In genomic region chr5:2865856-2866546, GRCh38 we compare ENCODE assay signal across 17 cellular contexts.
DNase-seq lines count a peak whose midpoint lies in the region; ATAC-seq, FAIRE-seq and TF ChIP-seq lines count a peak whose summit lies in the region.
"Had no signal": no experiment of that assay in that cellular context is flagged by ENCODE, and none has a peak within 500 bp of the region (broad histone marks: within the 10 kb centered on the region; RNA-seq: fewer than 3 reads in every experiment).

No MANE protein-coding gene starts in this region.

- no peaks in the 10 kb centered on the region for H3K79me2 ChIP-seq in HepG2 (ENCODE audit: insufficient read depth, low read length)

- TF ChIP-seq CTCF in HepG2 (CRISPR knock-in tag; IDR thresholded peaks at IDR 0.05) (no peak), right lobe of liver (IDR thresholded peaks at IDR 0.05) (no peak)

- no peak overlapping the region for H2AFZ ChIP-seq in HepG2 (ENCODE audit: low read length)

- no peak for TF ChIP-seq RAD21 in HepG2 (CRISPR knock-in tag; IDR thresholded peaks at IDR 0.05)

- H3K36me3 ChIP-seq in HepG2 (replicated peaks in 1 of 2; ENCODE audit: control insufficient read depth in 1 of 2, insufficient read depth in 2 of 2, low read length in 2 of 2) (no peaks in the 10 kb centered on the region), right lobe of liver (no peaks in the 10 kb centered on the region)

- no peak overlapping the region for H3K9ac ChIP-seq in HepG2 (ENCODE audit: insufficient read depth, low read depth, low read length)

- H3K27me3 Mint-ChIP-seq in activated naive CD4-positive, alpha-beta T cell treated with anti-CD3 and anti-CD28 coated beads, Interleukin-2, amount 10 ng/mL, durations not matched to agents 7 days and 5 days: no peaks in the 10 kb centered on the region
- H3K27me3 Mint-ChIP-seq: B cell; CD4-positive, alpha-beta memory T cell had no signal

- no peak for ATAC-seq in HepG2
- no peak for ATAC-seq in right lobe of liver
- ATAC-seq in HG03108 (IDR thresholded peaks at IDR 0.05; ENCODE audit: unreplicated experiment): no peak

- TF ChIP-seq EP300 in HepG2 (IDR thresholded peaks at IDR 0.05; ENCODE audit: low read depth in 2 of 2, low read length in 2 of 2): no peak
- no peak for TF ChIP-seq EP300 in HepG2 (CRISPR knock-in tag; IDR thresholded peaks at IDR 0.05; ENCODE audit: borderline replicate concordance)

- in situ Hi-C loops in HepG2 (cut with HindIII; ENCODE audit: extremely low pct_ligation_motif_present, low pct_unique_long_range_greater_than_20kb): no loop called here

- no peak for FAIRE-seq in HepG2 (lab: Jason Lieb, UNC)
- FAIRE-seq in GM12892 (lab: Jason Lieb, UNC): no peak
- FAIRE-seq: D721Med had no signal

- H3K4me1 ChIP-seq in HepG2 (ENCODE audit: insufficient read depth, low read length) (no peaks in the 10 kb centered on the region), right lobe of liver (no peaks in the 10 kb centered on the region)

- BruUV-seq in HepG2 (replicated peaks; lab: Mats Ljungman, UMichigan): no TSS peak

- H3K27me3 ChIP-seq in HepG2 (ENCODE audit: control insufficient read depth in 1 of 2, insufficient read depth in 2 of 2, low read length in 2 of 2): peaks cover 0 to 9% of the 10 kb centered on the region in 2 experiments; a peak in 2 of 5 replicates
- H3K27me3 ChIP-seq in right lobe of liver: no peaks in the 10 kb centered on the region

- WGBS in HepG2 (ENCODE audit: low lambda C conversion rate): 27% methylated on average over 11 of the region's 25 CpGs
- 44% methylated on average over 10 of the region's 25 CpGs for WGBS in right lobe of liver (ENCODE audit: insufficient coverage, low coverage, low lambda C conversion rate, missing lambda C conversion rate)

- no peak for TF ChIP-seq POLR2A in HepG2 (IDR thresholded peaks at IDR 0.05; ENCODE audit: insufficient read depth in 1 of 2, low read depth in 2 of 2, low read length in 2 of 2)
- no peak for TF ChIP-seq POLR2A in right lobe of liver (IDR thresholded peaks at IDR 0.05)
- no peak for TF ChIP-seq POLR2A in GM12892 (IDR thresholded peaks at IDR 0.05; ENCODE audit: low read depth, low read length)

- intact Hi-C loops in HepG2 (cut with micrococcal nuclease; ENCODE audit: unreplicated experiment) (no loop called here), right lobe of liver (cut with DNase I) (no loop called here), posterior vena cava (cut with DNase I) (no loop called here)

- no peaks in the 10 kb centered on the region for H3K4me1 Mint-ChIP-seq in activated naive CD4-positive, alpha-beta T cell treated with anti-CD3 and anti-CD28 coated beads, Interleukin-2, amount 10 ng/mL, durations not matched to agents 7 days and 5 days
- H3K4me1 Mint-ChIP-seq: B cell had no signal

- H4K20me1 ChIP-seq in HepG2 (ENCODE audit: insufficient read depth, low read length): no peaks in the 10 kb centered on the region

- no peak overlapping the region for H3K27ac ChIP-seq in HepG2 (ENCODE audit: extremely low read length, insufficient read depth, low read length)
- H3K27ac ChIP-seq in right lobe of liver: no peak overlapping the region
- H3K27ac ChIP-seq: HL-60 had no signal

- H3K9me3 ChIP-seq in HepG2 (ENCODE audit: low read length): peaks cover 9% of the 10 kb centered on the region; the same call in 1 of the 2 replicates
- H3K9me3 ChIP-seq in right lobe of liver: no peaks in the 10 kb centered on the region

- no peak overlapping the region for H3K4me3 ChIP-seq in HepG2 (replicated peaks in 1 of 3; ENCODE audit: insufficient read depth in 1 of 3, low read depth in 2 of 3, low read length in 3 of 3)
- H3K4me3 ChIP-seq in right lobe of liver: no peak overlapping the region

- DNase-seq in HepG2 (ENCODE audit: low spot score) (no peak), right lobe of liver (no peak), islet precursor cell (peak; percentile 36), posterior vena cava (ENCODE audit: low spot score) (peak; percentile 61), GM12892 (ENCODE audit: insufficient read length) (no peak)
- no peak for DNase-seq in activated naive CD4-positive, alpha-beta T cell treated with anti-CD3 and anti-CD28 coated beads, Interleukin-2, amount 10 ng/mL, durations not matched to agents 7 days and 5 days
- DNase-seq: ACHN; CD4-positive, alpha-beta memory T cell; COR-L47; DMS153; GF-D8; HCEC 1CT; HFFc6 had no signal

- CTCF ChIA-PET in HepG2 (lab: Yijun Ruan, JAX; ENCODE audit: low intra/inter-chr PET ratio, low total read pairs): no interaction called here
- CTCF ChIA-PET in activated naive CD4-positive, alpha-beta T cell treated with anti-CD3 and anti-CD28 coated beads, Interleukin-2, amount 10 ng/mL, durations not matched to agents 7 days and 5 days (lab: Charles Lee): no interaction called here

- no peak overlapping the region for H3K4me3 Mint-ChIP-seq in activated naive CD4-positive, alpha-beta T cell treated with anti-CD3 and anti-CD28 coated beads, Interleukin-2, amount 10 ng/mL, durations not matched to agents 7 days and 5 days
- H3K4me3 Mint-ChIP-seq: B cell; CD4-positive, alpha-beta memory T cell; HFFc6 had no signal

- no peak overlapping the region for H3K4me2 ChIP-seq in HepG2 (ENCODE audit: low read depth, low read length)

- POLR2A ChIA-PET in HepG2 (lab: Yijun Ruan, JAX): no interaction called here

- peaks cover 2% of the 10 kb centered on the region for H3K36me3 Mint-ChIP-seq in activated naive CD4-positive, alpha-beta T cell treated with anti-CD3 and anti-CD28 coated beads, Interleukin-2, amount 10 ng/mL, durations not matched to agents 7 days and 5 days
- H3K36me3 Mint-ChIP-seq: CD4-positive, alpha-beta memory T cell had no signal

- peaks cover 21% of the 10 kb centered on the region for H3K9me3 Mint-ChIP-seq in activated naive CD4-positive, alpha-beta T cell treated with anti-CD3 and anti-CD28 coated beads, Interleukin-2, amount 10 ng/mL, durations not matched to agents 7 days and 5 days

- no peak overlapping the region for H3K27ac Mint-ChIP-seq in activated naive CD4-positive, alpha-beta T cell treated with anti-CD3 and anti-CD28 coated beads, Interleukin-2, amount 10 ng/mL, durations not matched to agents 7 days and 5 days
- H3K27ac Mint-ChIP-seq: B cell; CD4-positive, alpha-beta memory T cell; HFFc6 had no signal

TF ChIP-seq in HepG2, 621 proteins besides CTCF, POLR2A, EP300 and RAD21:
- TF ChIP-seq CREB1 (IDR thresholded peaks at IDR 0.05) (peak; percentile 15; the same call in 1 of the 2 replicates), CREB1 (CRISPR knock-in tag; IDR thresholded peaks at IDR 0.05) (no peak), KLF16 (CRISPR knock-in tag; IDR thresholded peaks at IDR 0.05) (no peak)

Comparison
In these comparisons a context has a peak if more than half of its experiments do, and no peak if none do; other contexts are left out.
1. DNase-seq: peak in islet precursor cell (single experiment) and posterior vena cava (single experiment); none in HepG2 (single experiment), right lobe of liver (0 of 3), GM12892 (single experiment) and activated naive CD4-positive, alpha-beta T cell treated with anti-CD3 and anti-CD28 coated beads, Interleukin-2, amount 10 ng/mL, durations not matched to agents 7 days and 5 days (single experiment).